In the genomic region with DNA sequence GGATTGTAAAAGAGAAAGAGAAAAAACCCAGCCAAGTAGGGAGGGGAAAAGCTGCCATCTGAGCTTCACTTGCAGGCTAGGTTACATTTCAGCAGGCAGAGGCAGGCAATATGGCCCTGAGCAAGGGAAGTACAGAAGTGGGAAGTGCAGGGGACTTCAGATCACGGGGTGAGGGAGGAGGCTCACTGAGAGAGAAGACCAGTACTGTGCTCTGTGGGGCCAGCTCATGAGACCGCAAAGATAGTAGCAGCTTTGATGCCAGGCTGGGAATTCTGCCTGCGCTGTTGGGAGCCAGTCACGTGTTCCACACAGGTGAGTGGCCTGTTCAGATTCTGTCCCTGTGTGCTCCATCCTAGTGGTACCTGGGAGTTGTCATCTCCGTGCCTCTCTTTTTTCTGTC, we compare ENCODE assay signal across 13 cellular contexts.
DNase-seq lines count a peak whose midpoint lies in the region; ATAC-seq, FAIRE-seq and TF ChIP-seq lines count a peak whose summit lies in the region.
"Had no signal": no experiment of that assay in that cellular context is flagged by ENCODE, and none has a peak within 500 bp of the region (broad histone marks: within the 10 kb centered on the region; RNA-seq: fewer than 3 reads in every experiment).

No MANE protein-coding gene starts in this region.

- in situ Hi-C loops in HepG2 (cut with HindIII; ENCODE audit: extremely low pct_ligation_motif_present, low pct_unique_long_range_greater_than_20kb), result no loop called here

- peaks cover 6% of the 10 kb centered on the region for H3K36me3 Mint-ChIP-seq in activated CD4-positive, alpha-beta T cell treated with anti-CD3 and anti-CD28 coated beads, Interleukin-2, amount 10 ng/mL, durations not matched to agents 24 days and 14 days (ENCODE audit: low read depth)
- H3K36me3 Mint-ChIP-seq in activated T-helper 2 cell treated with anti-CD3 and anti-CD28 coated beads, Interferon-gamma antibody, Interleukin-2, Interleukin-4, amounts not matched to agents 10 μg/mL and 5 μg/mL and 100 μg/mL, durations not matched to agents 14 hours and 24 hours and 36 hours (ENCODE audit: low read depth), result peaks cover 15% of the 10 kb centered on the region

- no peak for TF ChIP-seq RAD21 in HepG2 (CRISPR knock-in tag; IDR thresholded peaks at IDR 0.05)

- no peak for DNase-seq in activated CD4-positive, alpha-beta T cell treated with anti-CD3 and anti-CD28 coated beads, Interleukin-2, amount 10 ng/mL, durations not matched to agents 24 days and 14 days
- DNase-seq in activated CD4-positive, alpha-beta T cell treated with anti-CD3 and anti-CD28 coated beads for 4 hours, result no peak
- DNase-seq in activated T-helper 2 cell treated with anti-CD3 and anti-CD28 coated beads, Interferon-gamma antibody, Interleukin-2, Interleukin-4, amounts not matched to agents 10 μg/mL and 5 μg/mL and 100 μg/mL, durations not matched to agents 14 hours and 24 hours and 36 hours (ENCODE audit: low spot score), result no peak
- DNase-seq in HepG2 (ENCODE audit: low spot score) (no peak), upper lobe of left lung (peak in 1 of 2 donors; percentile 33), GM19238 (ENCODE audit: insufficient read length, low spot score) (no peak)
- DNase-seq: activated CD4-positive, CD25-positive, alpha-beta regulatory T cell treated with anti-CD3 and anti-CD28 coated beads, Interleukin-2, amount 50 U/mL, for 72 hours; activated naive CD4-positive, alpha-beta T cell treated with anti-CD3 and anti-CD28 coated beads, Interleukin-2, amount 50 U/mL, for 16 hours; naive thymus-derived CD8-positive, alpha-beta T cell; NCI-H1417 treated with DMSO at 0.1 percent for 48 hours; stimulated activated CD4-positive, alpha-beta T cell treated with anti-CD3 and anti-CD28 coated beads, Interleukin-2, amount 100 ng/mL, for 24 hours had no signal

- H3K36me3 ChIP-seq in HepG2 (replicated peaks in 1 of 2; ENCODE audit: control insufficient read depth in 1 of 2, insufficient read depth in 2 of 2, low read length in 2 of 2) (peaks cover 6 to 15% of the 10 kb centered on the region in 2 experiments; a peak in 4 of 5 replicates), upper lobe of left lung (no peaks in the 10 kb centered on the region)

- no peaks in the 10 kb centered on the region for H3K27me3 ChIP-seq in HepG2 (ENCODE audit: control insufficient read depth in 1 of 2, insufficient read depth in 2 of 2, low read length in 2 of 2)
- no peaks in the 10 kb centered on the region for H3K27me3 ChIP-seq in upper lobe of left lung

- H4K20me1 ChIP-seq in HepG2 (ENCODE audit: insufficient read depth, low read length), result no peaks in the 10 kb centered on the region; the same call in 1 of the 2 replicates

- H3K9me3 Mint-ChIP-seq in activated CD4-positive, alpha-beta T cell treated with anti-CD3 and anti-CD28 coated beads, Interleukin-2, amount 10 ng/mL, durations not matched to agents 24 days and 14 days, result no peaks in the 10 kb centered on the region
- H3K9me3 Mint-ChIP-seq in activated T-helper 2 cell treated with anti-CD3 and anti-CD28 coated beads, Interferon-gamma antibody, Interleukin-2, Interleukin-4, amounts not matched to agents 10 μg/mL and 5 μg/mL and 100 μg/mL, durations not matched to agents 14 hours and 24 hours and 36 hours, result no peaks in the 10 kb centered on the region
- H3K9me3 Mint-ChIP-seq: naive thymus-derived CD8-positive, alpha-beta T cell had no signal

- H3K27ac Mint-ChIP-seq in activated CD4-positive, alpha-beta T cell treated with anti-CD3 and anti-CD28 coated beads, Interleukin-2, amount 10 ng/mL, durations not matched to agents 24 days and 14 days, result peak overlapping the region; percentile 31
- H3K27ac Mint-ChIP-seq in activated T-helper 2 cell treated with anti-CD3 and anti-CD28 coated beads, Interferon-gamma antibody, Interleukin-2, Interleukin-4, amounts not matched to agents 10 μg/mL and 5 μg/mL and 100 μg/mL, durations not matched to agents 14 hours and 24 hours and 36 hours, result peak overlapping the region; percentile 13

- H3K4me1 ChIP-seq in HepG2 (ENCODE audit: insufficient read depth, low read length) (peaks cover 9% of the 10 kb centered on the region), upper lobe of left lung (peaks cover 0 to 11% (median 9%) of the 10 kb centered on the region in 4 donors)

- CTCF ChIA-PET in HepG2 (lab: Yijun Ruan, JAX; ENCODE audit: low intra/inter-chr PET ratio, low total read pairs), result no interaction called here

- no peaks in the 10 kb centered on the region for H3K9me3 ChIP-seq in HepG2 (ENCODE audit: low read length)
- no peaks in the 10 kb centered on the region for H3K9me3 ChIP-seq in upper lobe of left lung

- H3K27ac ChIP-seq in HepG2 (ENCODE audit: extremely low read length, insufficient read depth, low read length) (no peak overlapping the region), upper lobe of left lung (no peak overlapping the region)

- 98% methylated on average over 5 of the region's 5 CpGs for WGBS in HepG2 (ENCODE audit: low lambda C conversion rate)
- WGBS in upper lobe of left lung, 2 donors, result 65 to 68% methylated on average over 5 of the region's 5 CpGs

- POLR2A ChIA-PET in HepG2 (lab: Yijun Ruan, JAX), result no interaction called here

- H3K4me1 Mint-ChIP-seq in activated CD4-positive, alpha-beta T cell treated with anti-CD3 and anti-CD28 coated beads, Interleukin-2, amount 10 ng/mL, durations not matched to agents 24 days and 14 days, result peaks cover 31% of the 10 kb centered on the region
- H3K4me1 Mint-ChIP-seq in activated T-helper 2 cell treated with anti-CD3 and anti-CD28 coated beads, Interferon-gamma antibody, Interleukin-2, Interleukin-4, amounts not matched to agents 10 μg/mL and 5 μg/mL and 100 μg/mL, durations not matched to agents 14 hours and 24 hours and 36 hours (ENCODE audit: low read depth), result peaks cover 38% of the 10 kb centered on the region

- H3K4me3 ChIP-seq in HepG2 (replicated peaks in 1 of 3; ENCODE audit: insufficient read depth in 1 of 3, low read depth in 2 of 3, low read length in 3 of 3) (no peak overlapping the region), upper lobe of left lung (no peak overlapping the region)

- H2AFZ ChIP-seq in HepG2 (ENCODE audit: low read length), result no peak overlapping the region

- no peak for TF ChIP-seq EP300 in HepG2 (IDR thresholded peaks at IDR 0.05; ENCODE audit: low read depth in 2 of 2, low read length in 2 of 2)
- no peak for TF ChIP-seq EP300 in HepG2 (CRISPR knock-in tag; IDR thresholded peaks at IDR 0.05; ENCODE audit: borderline replicate concordance)
- TF ChIP-seq EP300 in upper lobe of left lung (IDR thresholded peaks at IDR 0.05), result no peak

- intact Hi-C loops in activated CD4-positive, alpha-beta T cell treated with anti-CD3 and anti-CD28 coated beads, Interleukin-2, amount 10 ng/mL, durations not matched to agents 24 days and 14 days (cut with micrococcal nuclease), result loop anchor here (1.0 to 5.0 kb wide), 2 partner anchors 35 to 46 kb away; no protein-coding TSS in a partner anchor
- intact Hi-C loops in activated T-helper 2 cell treated with anti-CD3 and anti-CD28 coated beads, Interferon-gamma antibody, Interleukin-2, Interleukin-4, amounts not matched to agents 10 μg/mL and 5 μg/mL and 100 μg/mL, durations not matched to agents 14 hours and 24 hours and 36 hours (cut with micrococcal nuclease), result no loop called here
- intact Hi-C loops in HepG2 (cut with micrococcal nuclease; ENCODE audit: unreplicated experiment), result no loop called here

- no peak for TF ChIP-seq POLR2A in HepG2 (IDR thresholded peaks at IDR 0.05; ENCODE audit: insufficient read depth in 1 of 2, low read depth in 2 of 2, low read length in 2 of 2)
- TF ChIP-seq POLR2A in upper lobe of left lung (IDR thresholded peaks at IDR 0.05), result no peak

- H3K9ac ChIP-seq in HepG2 (ENCODE audit: insufficient read depth, low read depth, low read length), result no peak overlapping the region

- no TSS peak for BruUV-seq in HepG2 (replicated peaks; lab: Mats Ljungman, UMichigan)

- FAIRE-seq in HepG2 (lab: Jason Lieb, UNC), result no peak

- no peak overlapping the region for H3K4me3 Mint-ChIP-seq in activated CD4-positive, alpha-beta T cell treated with anti-CD3 and anti-CD28 coated beads, Interleukin-2, amount 10 ng/mL, durations not matched to agents 24 days and 14 days
- no peak overlapping the region for H3K4me3 Mint-ChIP-seq in activated T-helper 2 cell treated with anti-CD3 and anti-CD28 coated beads, Interferon-gamma antibody, Interleukin-2, Interleukin-4, amounts not matched to agents 10 μg/mL and 5 μg/mL and 100 μg/mL, durations not matched to agents 14 hours and 24 hours and 36 hours (ENCODE audit: low read depth)

- H3K4me2 ChIP-seq in HepG2 (ENCODE audit: low read depth, low read length), result no peak overlapping the region

- peaks cover 13% of the 10 kb centered on the region for H3K79me2 ChIP-seq in HepG2 (ENCODE audit: insufficient read depth, low read length)

- H3K27me3 Mint-ChIP-seq in activated CD4-positive, alpha-beta T cell treated with anti-CD3 and anti-CD28 coated beads, Interleukin-2, amount 10 ng/mL, durations not matched to agents 24 days and 14 days, result no peaks in the 10 kb centered on the region
- no peaks in the 10 kb centered on the region for H3K27me3 Mint-ChIP-seq in activated T-helper 2 cell treated with anti-CD3 and anti-CD28 coated beads, Interferon-gamma antibody, Interleukin-2, Interleukin-4, amounts not matched to agents 10 μg/mL and 5 μg/mL and 100 μg/mL, durations not matched to agents 14 hours and 24 hours and 36 hours (ENCODE audit: low read depth)
- H3K27me3 Mint-ChIP-seq: naive thymus-derived CD8-positive, alpha-beta T cell had no signal

- no peak for ATAC-seq in HepG2
- peak; percentile 12 to 31 for ATAC-seq in upper lobe of left lung (ENCODE audit: low FRiP score in 2 of 2)
- ATAC-seq in HG03378 (IDR thresholded peaks at IDR 0.05; ENCODE audit: unreplicated experiment), result no peak
- no peak for ATAC-seq in GM21528 (IDR thresholded peaks at IDR 0.05; ENCODE audit: low FRiP score, unreplicated experiment)
- ATAC-seq: naive thymus-derived CD8-positive, alpha-beta T cell had no signal

- TF ChIP-seq CTCF in HepG2 (CRISPR knock-in tag; IDR thresholded peaks at IDR 0.05) (no peak), upper lobe of left lung (IDR thresholded peaks at IDR 0.05) (no peak)

TF ChIP-seq in HepG2, 621 proteins besides CTCF, POLR2A, EP300 and RAD21:
- TF ChIP-seq RBM22 (optimal IDR thresholded peaks at IDR 0.05; ENCODE audit: low read length), result peak; percentile 18
- TF ChIP-seq ZNF83 (CRISPR knock-in tag; IDR thresholded peaks at IDR 0.05; ENCODE audit: borderline replicate concordance), result no peak

Comparison
In these comparisons a context has a peak if more than half of its experiments do, and no peak if none do; other contexts are left out.
1. ATAC-seq: peak in upper lobe of left lung (2 of 2); none in HepG2 (single experiment), HG03378 (single experiment) and GM21528 (single experiment).